ENCODE assay signal across 30 cellular contexts in the genomic region with DNA sequence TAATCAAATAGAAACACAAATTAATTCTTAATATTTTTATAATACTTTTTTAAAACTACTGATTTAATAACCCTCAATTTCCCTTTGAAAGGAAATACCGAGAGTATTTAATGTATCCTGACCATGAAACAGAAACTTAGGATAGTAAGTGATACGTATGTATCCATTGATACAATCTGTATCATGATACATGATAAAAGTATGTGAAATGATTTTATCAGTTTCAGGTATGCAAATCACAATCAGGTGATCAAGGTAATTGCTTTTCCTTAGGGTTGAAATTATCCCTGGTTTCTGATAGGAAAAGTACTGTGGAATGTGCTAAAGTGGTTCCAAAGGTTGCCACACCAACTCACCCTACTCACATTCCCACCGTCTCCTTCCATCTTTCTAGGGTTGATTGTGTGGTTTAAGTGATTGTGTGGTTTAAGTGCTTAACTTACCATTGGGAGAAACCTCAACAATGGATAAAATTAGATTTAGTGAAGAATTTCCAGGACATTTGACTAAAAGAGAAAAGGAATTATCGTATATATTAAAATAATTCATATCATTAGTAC.
"Had no signal": no experiment of that assay in that cellular context is flagged by ENCODE, and none has a peak within 500 bp of the region (broad histone marks: within the 10 kb centered on the region; RNA-seq: fewer than 3 reads in every experiment).

No MANE protein-coding gene starts in this region.

- H3K4me1 ChIP-seq: lower lobe of right lung, right lobe of liver, upper lobe of left lung, vagina had no signal

- H3K4me3 Mint-ChIP-seq: activated naive CD8-positive, alpha-beta T cell; effector memory CD8-positive, alpha-beta T cell; natural killer cell treated with Interleukin-12 subunit alpha and Interleukin-12 subunit beta and Interleukin-15 and Interleukin-18, amount 100 ng/mL, for 72 hours; stimulated activated effector memory CD8-positive, alpha-beta T cell treated with anti-CD3 and anti-CD28 coated beads, Interleukin-12 subunit alpha, Interleukin-12 subunit beta, amount 100 ng/mL, for 72 hours; stimulated activated naive CD8-positive, alpha-beta T cell treated with anti-CD3 and anti-CD28 coated beads, Interleukin-15, Interleukin-2, amounts not matched to agents 100 ng/mL and 50 ng/mL, for 24 hours had no signal

- H3K27me3 Mint-ChIP-seq: activated naive CD8-positive, alpha-beta T cell; effector memory CD8-positive, alpha-beta T cell; natural killer cell treated with Interleukin-12 subunit alpha and Interleukin-12 subunit beta and Interleukin-15 and Interleukin-18, amount 100 ng/mL, for 72 hours; stimulated activated naive CD8-positive, alpha-beta T cell treated with anti-CD3 and anti-CD28 coated beads, Interleukin-15, Interleukin-2, amounts not matched to agents 100 ng/mL and 50 ng/mL, for 24 hours had no signal

- H3K36me3 ChIP-seq: brain microvascular endothelial cell, lower lobe of right lung, right lobe of liver, upper lobe of left lung, vagina, WERI-Rb-1 had no signal

- H3K27ac Mint-ChIP-seq: activated naive CD8-positive, alpha-beta T cell; effector memory CD8-positive, alpha-beta T cell; natural killer cell treated with Interleukin-12 subunit alpha and Interleukin-12 subunit beta and Interleukin-15 and Interleukin-18, amount 100 ng/mL, for 72 hours; stimulated activated effector memory CD8-positive, alpha-beta T cell treated with anti-CD3 and anti-CD28 coated beads, Interleukin-12 subunit alpha, Interleukin-12 subunit beta, amount 100 ng/mL, for 72 hours; stimulated activated naive CD8-positive, alpha-beta T cell treated with anti-CD3 and anti-CD28 coated beads, Interleukin-15, Interleukin-2, amounts not matched to agents 100 ng/mL and 50 ng/mL, for 24 hours had no signal

- H3K9me3 ChIP-seq: lower lobe of right lung, right lobe of liver, upper lobe of left lung, vagina had no signal

- H3K9me3 Mint-ChIP-seq: effector memory CD8-positive, alpha-beta T cell; stimulated activated effector memory CD8-positive, alpha-beta T cell treated with anti-CD3 and anti-CD28 coated beads, Interleukin-12 subunit alpha, Interleukin-12 subunit beta, amount 100 ng/mL, for 72 hours; stimulated activated naive CD8-positive, alpha-beta T cell treated with anti-CD3 and anti-CD28 coated beads, Interleukin-15, Interleukin-2, amounts not matched to agents 100 ng/mL and 50 ng/mL, for 24 hours had no signal

- H3K27me3 ChIP-seq: brain microvascular endothelial cell, dorsolateral prefrontal cortex, right lobe of liver, upper lobe of left lung, vagina had no signal

- FAIRE-seq: TTC549 had no signal

- H3K36me3 Mint-ChIP-seq: stimulated activated effector memory CD8-positive, alpha-beta T cell treated with anti-CD3 and anti-CD28 coated beads, Interleukin-12 subunit alpha, Interleukin-12 subunit beta, amount 100 ng/mL, for 72 hours had no signal

- ATAC-seq: activated CD4-positive, CD25-positive, alpha-beta regulatory T cell treated with anti-CD3 and anti-CD28 coated beads, Interleukin-2, amount 50 U/mL, for 24 hours; effector memory CD8-positive, alpha-beta T cell; left lobe of liver; lower lobe of right lung; natural killer cell treated with Interleukin-12 subunit alpha and Interleukin-12 subunit beta and Interleukin-15 and Interleukin-18, amount 100 ng/mL, for 72 hours; right lobe of liver; stimulated activated effector memory CD8-positive, alpha-beta T cell treated with anti-CD3 and anti-CD28 coated beads, Interleukin-12 subunit alpha, Interleukin-12 subunit beta, amount 100 ng/mL, for 72 hours had no signal

- DNase-seq: activated CD4-positive, alpha-beta T cell treated with anti-CD3 and anti-CD28 coated beads for 48 hours; activated CD4-positive, alpha-beta T cell treated with anti-CD3 and anti-CD28 coated beads, Interleukin-2, amount 50 U/mL, for 48 hours; activated CD8-positive, alpha-beta memory T cell treated with anti-CD3 and anti-CD28 coated beads for 24 hours; activated effector memory CD4-positive, alpha-beta T cell treated with Interleukin-2 at 50 U/mL for 16 hours; activated naive CD4-positive, alpha-beta T cell treated with Interleukin-2 at 50 U/mL for 16 hours; aorta; brain microvascular endothelial cell; dorsolateral prefrontal cortex; effector memory CD8-positive, alpha-beta T cell; erythroblast; foreskin fibroblast; head of caudate nucleus; kidney glomerular epithelial cell; lower lobe of right lung; posterior cingulate gyrus; right lobe of liver; stimulated activated CD4-positive, alpha-beta T cell treated with anti-CD3 and anti-CD28 coated beads, Interleukin-4, amount 100 ng/mL, for 24 hours; T-helper 9 cell; upper lobe of left lung; WERI-Rb-1 had no signal

- H3K27ac ChIP-seq: brain microvascular endothelial cell, coronary artery, lower lobe of right lung, right lobe of liver, skin epidermis, upper lobe of left lung, vagina, WERI-Rb-1 had no signal

- H3K4me3 ChIP-seq: coronary artery, dorsolateral prefrontal cortex, lower lobe of right lung, right lobe of liver, skin epidermis, upper lobe of left lung, vagina had no signal
